8 cellular contexts compared by ENCODE assay signal in genomic region chr18:63162271-63163014, GRCh38.
DNase-seq lines count a peak whose midpoint lies in the region; ATAC-seq and TF ChIP-seq lines count a peak whose summit lies in the region.

No MANE protein-coding gene starts in this region.

- ATAC-seq in GM18868 (IDR thresholded peaks at IDR 0.05; ENCODE audit: unreplicated experiment) (peak; percentile 24), HG02798 (IDR thresholded peaks at IDR 0.05; ENCODE audit: poor library complexity, unreplicated experiment) (peak; percentile 28), gastroesophageal sphincter (peak; percentile 26)

- DNase-seq in SJSA1 (ENCODE audit: low read depth in 1 of 2, low spot score in 2 of 2) (no peak), Kasumi-1 (lab: John Stamatoyannopoulos, UW) (no peak), HuH-7 (ENCODE audit: low spot score) (no peak), HPDE6-E6E7 (ENCODE audit: extremely low spot score) (no peak)

- 70 to 81% methylated on average over 7 of the region's 7 CpGs for WGBS in gastroesophageal sphincter (ENCODE audit: low coverage in 1 of 2), 2 donors
- 89% methylated on average over 7 of the region's 7 CpGs for WGBS in thymus

- H3K4me1 ChIP-seq in SJSA1 (replicated peaks) (peaks cover 25% of the 10 kb centered on the region), gastroesophageal sphincter (peaks cover 0 to 57% (median 11%) of the 10 kb centered on the region in 3 donors), thymus (ENCODE audit: control insufficient read depth, insufficient read depth, low read length) (peaks cover 25% of the 10 kb centered on the region)

- H3K27ac ChIP-seq in SJSA1 (peak overlapping the region; percentile 50), gastroesophageal sphincter (peak overlapping the region in 3 of 4 donors; percentile 62 to 73 (median 70)), thymus (ENCODE audit: low read depth) (peak overlapping the region; percentile 75)

- H3K36me3 ChIP-seq in SJSA1 (no peaks in the 10 kb centered on the region), gastroesophageal sphincter (no peaks in the 10 kb centered on the region), thymus (ENCODE audit: control insufficient read depth, insufficient read depth) (no peaks in the 10 kb centered on the region)

- TF ChIP-seq POLR2A in gastroesophageal sphincter (IDR thresholded peaks at IDR 0.05), result no peak

- H3K9me3 ChIP-seq in SJSA1 (replicated peaks), result no peaks in the 10 kb centered on the region
- H3K9me3 ChIP-seq in gastroesophageal sphincter, result no peaks in the 10 kb centered on the region
- no peaks in the 10 kb centered on the region for H3K9me3 ChIP-seq in thymus (ENCODE audit: control insufficient read depth)

- no peak for TF ChIP-seq CTCF in gastroesophageal sphincter (IDR thresholded peaks at IDR 0.05)

- H3K27me3 ChIP-seq in SJSA1 (replicated peaks) (no peaks in the 10 kb centered on the region), gastroesophageal sphincter (no peaks in the 10 kb centered on the region), thymus (ENCODE audit: control insufficient read depth, insufficient read depth) (no peaks in the 10 kb centered on the region)

- TF ChIP-seq EP300 in gastroesophageal sphincter (IDR thresholded peaks at IDR 0.05), result no peak

- no peak overlapping the region for H3K4me3 ChIP-seq in SJSA1
- H3K4me3 ChIP-seq in gastroesophageal sphincter, result no peak overlapping the region
- H3K4me3 ChIP-seq in thymus (ENCODE audit: low read length), result no peak overlapping the region
